37 cellular contexts compared by ENCODE assay signal in genomic region chr20:32621914-32622584, GRCh38. TPM values are rescaled to one million over a fixed set of nuclear protein-coding genes. Genes with fewer than 3 reads are reported as not detected.
DNase-seq lines count a peak whose midpoint lies in the region; ATAC-seq and TF ChIP-seq lines count a peak whose summit lies in the region.
"Had no signal": no experiment of that assay in that cellular context is flagged by ENCODE, and none has a peak within 500 bp of the region (broad histone marks: within the 10 kb centered on the region; RNA-seq: fewer than 3 reads in every experiment).

No MANE protein-coding gene starts in this region.

- H3K4me3 ChIP-seq in ectodermal cell (ENCODE audit: insufficient read depth, low read depth, low read length) = no peak overlapping the region
- H3K4me3 ChIP-seq: colonic mucosa, prostate gland, SK-N-MC, stomach had no signal

- H3K27me3 Mint-ChIP-seq in progenitor cell of endocrine pancreas = peaks cover 25% of the 10 kb centered on the region

- H3K36me3 ChIP-seq in ectodermal cell (ENCODE audit: control insufficient read depth, insufficient read depth, low read length) = no peaks in the 10 kb centered on the region
- H3K36me3 ChIP-seq: colonic mucosa, prostate gland, stomach had no signal

- DNase-seq in activated naive CD4-positive, alpha-beta T cell treated with anti-CD3 and anti-CD28 coated beads, Interleukin-2, amount 50 U/mL, for 72 hours (ENCODE audit: low spot score in 2 of 2) = no peak
- no peak for DNase-seq in activated naive CD4-positive, alpha-beta T cell (lab: John Stamatoyannopoulos, UW)
- DNase-seq in NCI-H69 (lab: John Stamatoyannopoulos, UW) = peak; percentile 49
- DNase-seq in progenitor cell of endocrine pancreas (ENCODE audit: low spot score, unreplicated experiment) = no peak
- no peak for DNase-seq in RKO (ENCODE audit: low spot score)
- no peak for DNase-seq in stimulated activated naive CD8-positive, alpha-beta T cell treated with anti-CD3 and anti-CD28 coated beads, Interleukin-15, Interleukin-2, amounts not matched to agents 100 U/mL and 50 U/mL, for 24 hours
- DNase-seq: activated CD4-positive, alpha-beta T cell treated with anti-CD3 and anti-CD28 coated beads, Interleukin-2, amount 50 U/mL, for 4 hours; activated CD4-positive, CD25-positive, alpha-beta regulatory T cell; activated naive CD8-positive, alpha-beta T cell treated with anti-CD3 and anti-CD28 coated beads, Interleukin-2, amount 10 ng/mL, durations not matched to agents 7 days and 5 days; AML-193; aorta; CD4-positive, alpha-beta memory T cell; colonic mucosa; DMS153; effector memory CD4-positive, alpha-beta T cell; H9; hypothalamus; immature natural killer cell; Kasumi-1; mesendoderm; NCI-H1436; NCI-H2081; NCI-H345; nucleus accumbens; stimulated activated CD8-positive, alpha-beta memory T cell treated with anti-CD3 and anti-CD28 coated beads, Interleukin-4, amount 100 ng/mL, for 48 hours; stomach; T-helper 1 cell had no signal

- no peaks in the 10 kb centered on the region for H3K9me3 Mint-ChIP-seq in activated naive CD4-positive, alpha-beta T cell treated with anti-CD3 and anti-CD28 coated beads, Interleukin-2, amount 50 U/mL, for 72 hours
- H3K9me3 Mint-ChIP-seq in progenitor cell of endocrine pancreas (ENCODE audit: low read depth) = no peaks in the 10 kb centered on the region
- H3K9me3 Mint-ChIP-seq: activated naive CD8-positive, alpha-beta T cell treated with anti-CD3 and anti-CD28 coated beads, Interleukin-2, amount 10 ng/mL, durations not matched to agents 7 days and 5 days; CD4-positive, alpha-beta memory T cell; H9; immature natural killer cell had no signal

- TF ChIP-seq CTCF in progenitor cell of endocrine pancreas (IDR thresholded peaks at IDR 0.05; ENCODE audit: unreplicated experiment) = no peak

- no peak for ATAC-seq in activated naive CD4-positive, alpha-beta T cell treated with anti-CD3 and anti-CD28 coated beads, Interleukin-2, amount 50 U/mL, for 72 hours
- no peak for ATAC-seq in stimulated activated naive CD8-positive, alpha-beta T cell treated with anti-CD3 and anti-CD28 coated beads, Interleukin-15, Interleukin-2, amounts not matched to agents 100 U/mL and 50 U/mL, for 24 hours
- ATAC-seq in HG02759 (IDR thresholded peaks at IDR 0.05; ENCODE audit: unreplicated experiment) = no peak
- ATAC-seq: left lobe of liver, sciatic nerve had no signal

- peaks cover 5% of the 10 kb centered on the region for H3K4me1 ChIP-seq in ectodermal cell (ENCODE audit: control insufficient read depth, insufficient read depth, low read length)
- H3K4me1 ChIP-seq: prostate gland had no signal

- H3K4me1 Mint-ChIP-seq in progenitor cell of endocrine pancreas (ENCODE audit: low read depth) = peaks cover 3% of the 10 kb centered on the region
- H3K4me1 Mint-ChIP-seq: activated naive CD8-positive, alpha-beta T cell treated with anti-CD3 and anti-CD28 coated beads, Interleukin-2, amount 10 ng/mL, durations not matched to agents 7 days and 5 days; CD4-positive, alpha-beta memory T cell; immature natural killer cell had no signal

- no peaks in the 10 kb centered on the region for H3K36me3 Mint-ChIP-seq in activated naive CD4-positive, alpha-beta T cell treated with anti-CD3 and anti-CD28 coated beads, Interleukin-2, amount 50 U/mL, for 72 hours
- H3K36me3 Mint-ChIP-seq in progenitor cell of endocrine pancreas (ENCODE audit: insufficient read depth) = no peaks in the 10 kb centered on the region
- H3K36me3 Mint-ChIP-seq: activated naive CD8-positive, alpha-beta T cell treated with anti-CD3 and anti-CD28 coated beads, Interleukin-2, amount 10 ng/mL, durations not matched to agents 7 days and 5 days; CD4-positive, alpha-beta memory T cell; immature natural killer cell had no signal

- no peaks in the 10 kb centered on the region for H3K27me3 ChIP-seq in ectodermal cell (ENCODE audit: control insufficient read depth, insufficient read depth, low read length, poor library complexity, severe bottlenecking)

- peak overlapping the region; percentile 2 for H3K27ac ChIP-seq in ectodermal cell (ENCODE audit: insufficient read depth, low read depth, low read length, poor library complexity, severe bottlenecking)
- H3K27ac ChIP-seq: colonic mucosa, prostate gland, RWPE1, SK-N-MC, stomach had no signal

- no peaks in the 10 kb centered on the region for H3K9me3 ChIP-seq in ectodermal cell (ENCODE audit: control insufficient read depth, low read length)
- H3K9me3 ChIP-seq: colonic mucosa, prostate gland, stomach had no signal

- 80 to 82% methylated on average over 15 of the region's 15 CpGs for WGBS in ectodermal cell, 2 experiments

- H3K27ac Mint-ChIP-seq in activated naive CD4-positive, alpha-beta T cell treated with anti-CD3 and anti-CD28 coated beads, Interleukin-2, amount 50 U/mL, for 72 hours = peak overlapping the region; percentile 11 to 15
- peak overlapping the region; percentile 53 for H3K27ac Mint-ChIP-seq in progenitor cell of endocrine pancreas
- H3K27ac Mint-ChIP-seq: activated naive CD8-positive, alpha-beta T cell treated with anti-CD3 and anti-CD28 coated beads, Interleukin-2, amount 10 ng/mL, durations not matched to agents 7 days and 5 days had no signal

- no peak overlapping the region for H3K4me3 Mint-ChIP-seq in progenitor cell of endocrine pancreas (ENCODE audit: low read depth)
- H3K4me3 Mint-ChIP-seq: activated naive CD8-positive, alpha-beta T cell treated with anti-CD3 and anti-CD28 coated beads, Interleukin-2, amount 10 ng/mL, durations not matched to agents 7 days and 5 days; CD4-positive, alpha-beta memory T cell; H9; immature natural killer cell had no signal

RNA-seq across cellular contexts. Expression of gene NOL4L, which starts 36.9 kb away (rescaled TPM):
- total RNA-seq in activated naive CD4-positive, alpha-beta T cell treated with anti-CD3 and anti-CD28 coated beads, Interleukin-2, amount 50 U/mL, for 72 hours = 10 to 100 TPM; 21.2 to 30.7 TPM
- polyA plus RNA-seq in ectodermal cell (2013, experiment 1 of 4) = 34.9 TPM
- polyA plus RNA-seq in ectodermal cell (2013, experiment 2 of 4) = 36.7 TPM
- 33.6 TPM for polyA plus RNA-seq in ectodermal cell (2013, experiment 3 of 4)
- 37.4 TPM for polyA plus RNA-seq in ectodermal cell (2013, experiment 4 of 4)
- total RNA-seq in progenitor cell of endocrine pancreas = 89.7 and 90.4 TPM in 2 replicates

RNA-seq across cellular contexts. Expression of gene C20orf203, which starts 51.7 kb away (rescaled TPM):
- under 1 TPM in 1 of 2 donors, not detected in 1; 0.10 TPM for total RNA-seq in activated naive CD4-positive, alpha-beta T cell treated with anti-CD3 and anti-CD28 coated beads, Interleukin-2, amount 50 U/mL, for 72 hours
- 0.65 TPM for polyA plus RNA-seq in ectodermal cell (2013, experiment 1 of 4)
- 0.14 TPM for polyA plus RNA-seq in ectodermal cell (2013, experiment 2 of 4)
- 0.64 TPM for polyA plus RNA-seq in ectodermal cell (2013, experiment 3 of 4)
- 0.08 TPM for polyA plus RNA-seq in ectodermal cell (2013, experiment 4 of 4)
- total RNA-seq in progenitor cell of endocrine pancreas = 0.10 and 0.24 TPM in 2 replicates
- total RNA-seq: A673, cardiac septum, colonic mucosa, epithelial cell of proximal tubule, left lobe of liver had no signal
- polyA plus RNA-seq: CD4-positive, alpha-beta memory T cell had no signal
